Comparison of ENCODE assay signal across 12 cellular contexts in genomic region chr7:75623390-75624133, GRCh38.
DNase-seq lines count a peak whose midpoint lies in the region; ATAC-seq, FAIRE-seq and TF ChIP-seq lines count a peak whose summit lies in the region.
"Had no signal": no experiment of that assay in that cellular context is flagged by ENCODE, and none has a peak within 500 bp of the region (broad histone marks: within the 10 kb centered on the region; RNA-seq: fewer than 3 reads in every experiment).

No MANE protein-coding gene starts in this region.

- DNase-seq in CD4-positive, CD25-positive, alpha-beta regulatory T cell: no peak
- DNase-seq in NCI-H2196 (lab: John Stamatoyannopoulos, UW; ENCODE audit: unreplicated experiment) (peak; percentile 23), cardiac muscle cell (ENCODE audit: low read depth in 1 of 2, low spot score in 1 of 2) (peak; percentile 37 to 45), trophoblast cell (no peak), activated gamma-delta T cell treated with Interleukin-2 at 50 U/mL for 16 hours (no peak), GM19239 (ENCODE audit: insufficient read length, low spot score) (no peak)
- no peak for DNase-seq in activated T-cell treated with anti-CD3 and anti-CD28 coated beads, Interleukin-2, amount 50 U/mL, for 72 hours
- DNase-seq: activated T-cell treated with anti-CD3 and anti-CD28 coated beads, Interleukin-2, amount 50 U/mL, for 4 hours had no signal

- H3K4me1 Mint-ChIP-seq in CD4-positive, CD25-positive, alpha-beta regulatory T cell: peaks cover 3 to 19% (median 10%) of the 10 kb centered on the region in 4 donors
- peaks cover 4% of the 10 kb centered on the region for H3K4me1 Mint-ChIP-seq in activated T-cell treated with anti-CD3 and anti-CD28 coated beads, Interleukin-2, amount 50 U/mL, for 72 hours (ENCODE audit: low read depth)

- no peak overlapping the region for H2BK12ac ChIP-seq in trophoblast cell (ENCODE audit: low read length)

- H4K8ac ChIP-seq in trophoblast cell (ENCODE audit: low read depth, low read length): no peak overlapping the region

- H3K4me2 ChIP-seq in trophoblast cell (ENCODE audit: low read length): no peak overlapping the region

- H3K9ac ChIP-seq in trophoblast cell (ENCODE audit: low read length): no peak overlapping the region

- no peak overlapping the region for H3K4me3 ChIP-seq in CD4-positive, CD25-positive, alpha-beta regulatory T cell (ENCODE audit: low read depth, low read length)
- no peak overlapping the region for H3K4me3 ChIP-seq in cardiac muscle cell
- no peak overlapping the region for H3K4me3 ChIP-seq in trophoblast cell (ENCODE audit: low read depth, low read length)

- peaks cover 0 to 7% (median 3%) of the 10 kb centered on the region in 7 donors for H3K9me3 Mint-ChIP-seq in CD4-positive, CD25-positive, alpha-beta regulatory T cell
- H3K9me3 Mint-ChIP-seq in activated T-cell treated with anti-CD3 and anti-CD28 coated beads, Interleukin-2, amount 50 U/mL, for 72 hours: peaks cover 4 to 6% of the 10 kb centered on the region in 2 donors

- H3K36me3 ChIP-seq in CD4-positive, CD25-positive, alpha-beta regulatory T cell (ENCODE audit: control insufficient read depth, insufficient read depth, low read length): no peaks in the 10 kb centered on the region
- H3K36me3 ChIP-seq in cardiac muscle cell (no peaks in the 10 kb centered on the region), trophoblast cell (ENCODE audit: control insufficient read depth in 1 of 2, insufficient read depth in 2 of 2, low read length in 2 of 2) (no peaks in the 10 kb centered on the region)

- H3K27ac ChIP-seq in CD4-positive, CD25-positive, alpha-beta regulatory T cell (ENCODE audit: insufficient read depth, low read length, poor library complexity, severe bottlenecking): no peak overlapping the region
- H3K27ac ChIP-seq in cardiac muscle cell: peak overlapping the region; percentile 89
- no peak overlapping the region for H3K27ac ChIP-seq in trophoblast cell (ENCODE audit: low read depth, low read length)
- H3K27ac ChIP-seq: epithelial cell of prostate had no signal

- no peak for FAIRE-seq in GM19239 (lab: Jason Lieb, UNC)
- FAIRE-seq: G401.6 had no signal

- no peaks in the 10 kb centered on the region for H3K27me3 Mint-ChIP-seq in CD4-positive, CD25-positive, alpha-beta regulatory T cell
- no peaks in the 10 kb centered on the region for H3K27me3 Mint-ChIP-seq in activated T-cell treated with anti-CD3 and anti-CD28 coated beads, Interleukin-2, amount 50 U/mL, for 72 hours (ENCODE audit: low read depth)

- no peak overlapping the region for H2BK5ac ChIP-seq in trophoblast cell (ENCODE audit: low read depth, low read length, poor library complexity)

- H3K18ac ChIP-seq in trophoblast cell (ENCODE audit: low read length): no peak overlapping the region

- H2AFZ ChIP-seq in trophoblast cell (ENCODE audit: insufficient read depth, low read length, poor library complexity): peak overlapping the region; percentile 5

- H2AK5ac ChIP-seq in trophoblast cell (ENCODE audit: low read length): no peak overlapping the region

- no peaks in the 10 kb centered on the region for H3K79me1 ChIP-seq in trophoblast cell (ENCODE audit: low read length)

- H4K12ac ChIP-seq in trophoblast cell (ENCODE audit: low read depth, low read length): no peak overlapping the region

- TF ChIP-seq CTCF in cardiac muscle cell (IDR thresholded peaks at IDR 0.05; ENCODE audit: low read depth, low read length): no peak

- ATAC-seq in CD4-positive, CD25-positive, alpha-beta regulatory T cell (ENCODE audit: low read depth in 2 of 2): no peak
- ATAC-seq in HG03139 (IDR thresholded peaks at IDR 0.05; ENCODE audit: unreplicated experiment): no peak
- ATAC-seq in activated T-cell treated with anti-CD3 and anti-CD28 coated beads, Interleukin-2, amount 50 U/mL, for 72 hours (replicated peaks in 1 of 2): no peak
- ATAC-seq: activated T-cell treated with anti-CD3 and anti-CD28 coated beads, Interleukin-2, amount 50 U/mL, for 4 hours; T-cell had no signal

- no peak overlapping the region for H3K4me3 Mint-ChIP-seq in CD4-positive, CD25-positive, alpha-beta regulatory T cell
- H3K4me3 Mint-ChIP-seq in activated T-cell treated with anti-CD3 and anti-CD28 coated beads, Interleukin-2, amount 50 U/mL, for 72 hours: no peak overlapping the region
- H3K4me3 Mint-ChIP-seq: activated T-cell treated with anti-CD3 and anti-CD28 coated beads, Interleukin-2, amount 50 U/mL, for 4 hours; T-cell had no signal

- peaks cover 3 to 5% of the 10 kb centered on the region in 2 experiments for H3K9me3 ChIP-seq in CD4-positive, CD25-positive, alpha-beta regulatory T cell (ENCODE audit: control insufficient read depth in 2 of 2, low read length in 2 of 2)
- H3K9me3 ChIP-seq in cardiac muscle cell (ENCODE audit: low read depth): no peaks in the 10 kb centered on the region
- peaks cover 2% of the 10 kb centered on the region for H3K9me3 ChIP-seq in trophoblast cell (ENCODE audit: insufficient read depth, low read depth, low read length)

- no peaks in the 10 kb centered on the region for H3K27me3 ChIP-seq in CD4-positive, CD25-positive, alpha-beta regulatory T cell (ENCODE audit: control insufficient read depth, insufficient read depth, low read length)
- no peaks in the 10 kb centered on the region for H3K27me3 ChIP-seq in cardiac muscle cell
- H3K27me3 ChIP-seq in trophoblast cell (ENCODE audit: insufficient read depth, low read length): no peaks in the 10 kb centered on the region

- no CpG with 5 or more reads among the region's 16 CpGs for WGBS in trophoblast cell (ENCODE audit: extremely low coverage, insufficient coverage, insufficient read length)

- H3K36me3 Mint-ChIP-seq in CD4-positive, CD25-positive, alpha-beta regulatory T cell: peaks cover 5% of the 10 kb centered on the region
- peaks cover 4 to 7% of the 10 kb centered on the region in 2 donors for H3K36me3 Mint-ChIP-seq in activated T-cell treated with anti-CD3 and anti-CD28 coated beads, Interleukin-2, amount 50 U/mL, for 72 hours (ENCODE audit: insufficient read depth in 2 of 2)

- no peak overlapping the region for H3K14ac ChIP-seq in trophoblast cell (ENCODE audit: low read length)

- H3K4ac ChIP-seq in trophoblast cell (ENCODE audit: low read depth, low read length): no peak overlapping the region

- peaks cover 5% of the 10 kb centered on the region for H3K4me1 ChIP-seq in CD4-positive, CD25-positive, alpha-beta regulatory T cell (ENCODE audit: control insufficient read depth, insufficient read depth, low read length, poor library complexity, severe bottlenecking)
- H3K4me1 ChIP-seq in cardiac muscle cell (ENCODE audit: low read depth) (peaks cover 10% of the 10 kb centered on the region), trophoblast cell (ENCODE audit: control insufficient read depth in 1 of 2, insufficient read depth in 2 of 2, low read length in 2 of 2) (peaks cover 2 to 4% of the 10 kb centered on the region in 2 experiments)

- no peak overlapping the region for H2BK120ac ChIP-seq in trophoblast cell (ENCODE audit: insufficient read depth, low read length, poor library complexity)

- H3K79me2 ChIP-seq in trophoblast cell (ENCODE audit: control insufficient read depth, insufficient read depth, low read length, poor library complexity): no peaks in the 10 kb centered on the region

- H3K23ac ChIP-seq in trophoblast cell (ENCODE audit: low read length): no peak overlapping the region

- no peak overlapping the region for H4K91ac ChIP-seq in trophoblast cell (ENCODE audit: low read depth, low read length)

- peak overlapping the region in 2 of 3 donors; percentile 0 to 51 for H3K27ac Mint-ChIP-seq in CD4-positive, CD25-positive, alpha-beta regulatory T cell
- H3K27ac Mint-ChIP-seq in activated T-cell treated with anti-CD3 and anti-CD28 coated beads, Interleukin-2, amount 50 U/mL, for 72 hours: no peak overlapping the region
- H3K27ac Mint-ChIP-seq: T-cell had no signal

Comparison
In these comparisons a context has a peak if more than half of its experiments do, and no peak if none do; other contexts are left out.
1. DNase-seq: peak in NCI-H2196 (single experiment) and cardiac muscle cell (2 of 2); none in CD4-positive, CD25-positive, alpha-beta regulatory T cell (0 of 3), trophoblast cell (0 of 2), activated gamma-delta T cell treated with Interleukin-2 at 50 U/mL for 16 hours (single experiment), GM19239 (single experiment) and activated T-cell treated with anti-CD3 and anti-CD28 coated beads, Interleukin-2, amount 50 U/mL, for 72 hours (0 of 2).